29 cellular contexts compared by ENCODE assay signal in genomic region chr10:107813396-107813795, GRCh38.
"Had no signal": no experiment of that assay in that cellular context is flagged by ENCODE, and none has a peak within 500 bp of the region (broad histone marks: within the 10 kb centered on the region; RNA-seq: fewer than 3 reads in every experiment).

No MANE protein-coding gene starts in this region.

- H3K27ac ChIP-seq: esophagus squamous epithelium, heart right ventricle, left lung, neutrophil, prostate gland, right lobe of liver, stomach, testis, tibial artery had no signal

- H3K4me1 ChIP-seq: esophagus squamous epithelium, heart right ventricle, left lung, prostate gland, right lobe of liver, stomach, testis, tibial artery had no signal

- H3K4me2 ChIP-seq: smooth muscle cell had no signal

- H3K27me3 Mint-ChIP-seq: effector memory CD8-positive, alpha-beta T cell; naive thymus-derived CD4-positive, alpha-beta T cell; type B pancreatic cell had no signal

- H3K36me3 Mint-ChIP-seq: mesothelial cell of epicardium; naive thymus-derived CD4-positive, alpha-beta T cell; stimulated activated effector memory CD8-positive, alpha-beta T cell treated with anti-CD3 and anti-CD28 coated beads, Interleukin-12 subunit alpha, Interleukin-12 subunit beta, amount 100 ng/mL, for 72 hours; type B pancreatic cell had no signal

- H3K9me3 Mint-ChIP-seq: mesothelial cell of epicardium, type B pancreatic cell had no signal

- H3K27ac Mint-ChIP-seq: effector memory CD8-positive, alpha-beta T cell; mesothelial cell of epicardium; naive thymus-derived CD4-positive, alpha-beta T cell; stimulated activated effector memory CD8-positive, alpha-beta T cell treated with anti-CD3 and anti-CD28 coated beads, Interleukin-12 subunit alpha, Interleukin-12 subunit beta, amount 100 ng/mL, for 72 hours; type B pancreatic cell had no signal

- H3K9me3 ChIP-seq: esophagus squamous epithelium, heart right ventricle, left lung, mucosa of descending colon, neutrophil, prostate gland, right lobe of liver, stomach, testis, tibial artery had no signal

- H3K4me1 Mint-ChIP-seq: naive thymus-derived CD4-positive, alpha-beta T cell; stimulated activated effector memory CD8-positive, alpha-beta T cell treated with anti-CD3 and anti-CD28 coated beads, Interleukin-12 subunit alpha, Interleukin-12 subunit beta, amount 100 ng/mL, for 72 hours had no signal

- H3K36me3 ChIP-seq: esophagus squamous epithelium, heart right ventricle, left lung, neutrophil, prostate gland, right lobe of liver, stomach, tibial artery had no signal

- H3K4me3 Mint-ChIP-seq: effector memory CD8-positive, alpha-beta T cell; mesothelial cell of epicardium; naive thymus-derived CD4-positive, alpha-beta T cell; stimulated activated effector memory CD8-positive, alpha-beta T cell treated with anti-CD3 and anti-CD28 coated beads, Interleukin-12 subunit alpha, Interleukin-12 subunit beta, amount 100 ng/mL, for 72 hours; type B pancreatic cell had no signal

- DNase-seq: cerebellar nuclear complex; cortex of kidney; effector memory CD8-positive, alpha-beta T cell; erythroblast; esophagus squamous epithelium; foreskin melanocyte; glutamatergic neuron; heart right ventricle; hypothalamus; kidney; left lung; mesenchymal stem cell; mucosa of descending colon; naive thymus-derived CD4-positive, alpha-beta T cell; right lobe of liver; stimulated activated CD4-positive, alpha-beta T cell treated with anti-CD3 and anti-CD28 coated beads, Interleukin-12 subunit alpha, Interleukin-12 subunit beta, amount 100 ng/mL, for 4 hours; stimulated activated CD4-positive, alpha-beta T cell treated with anti-CD3 and anti-CD28 coated beads, Interleukin-1b, Interleukin-23, amount 100 ng/mL, for 48 hours; stimulated activated CD4-positive, alpha-beta T cell treated with anti-CD3 and anti-CD28 coated beads, Interleukin-4, amount 100 ng/mL, for 1 hour; stimulated activated naive CD4-positive, alpha-beta T cell treated with Interleukin-2 at 50 U/mL for 16 hours; stomach; testis; tibial artery had no signal

- H3K27me3 ChIP-seq: esophagus squamous epithelium, heart right ventricle, left lung, neutrophil, right lobe of liver, stomach, testis, tibial artery had no signal

- H3K4me3 ChIP-seq: esophagus squamous epithelium, heart right ventricle, left lung, mucosa of descending colon, prostate gland, right lobe of liver, smooth muscle cell, stomach, testis, tibial artery had no signal

- FAIRE-seq: endometrium, kidney had no signal
